Comparison of ENCODE assay signal across 22 cellular contexts in the genomic region with DNA sequence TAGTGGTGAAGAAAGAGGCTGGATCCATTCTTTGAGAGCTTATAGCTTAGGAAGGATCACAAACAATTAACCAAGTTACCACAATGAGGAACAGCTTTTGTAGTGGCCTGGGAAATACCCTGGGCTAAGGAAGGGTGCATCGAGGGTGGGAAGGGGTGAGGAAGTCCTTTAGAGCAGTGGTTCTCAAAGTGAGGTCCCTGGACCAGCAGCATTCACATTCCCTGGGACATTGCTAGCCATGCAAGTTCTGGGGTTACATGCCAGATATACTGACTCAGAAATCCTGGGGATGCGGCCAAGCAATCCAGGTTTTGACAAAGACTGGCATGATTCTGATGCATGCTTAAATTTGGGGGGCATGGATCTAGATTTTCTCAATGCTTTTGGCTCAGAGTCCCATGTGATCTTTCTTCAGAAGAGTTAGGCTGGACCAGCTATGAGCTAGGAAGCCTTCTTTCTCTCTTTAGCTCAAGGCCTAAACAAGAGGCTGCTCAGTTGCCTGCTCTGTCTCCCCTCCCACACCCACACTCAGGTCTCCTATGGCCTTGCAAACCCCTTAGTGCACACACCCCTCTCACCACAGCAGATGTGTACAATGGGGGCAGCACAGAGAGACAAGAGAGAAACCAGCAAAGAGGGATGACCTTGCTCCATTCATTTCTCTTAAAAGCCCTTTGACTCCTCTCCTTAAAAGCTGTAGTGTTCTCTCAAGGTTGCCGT. TPM values are rescaled to one million over a fixed set of nuclear protein-coding genes. Genes with fewer than 3 reads are reported as not detected.
DNase-seq lines count a peak whose midpoint lies in the region; ATAC-seq and TF ChIP-seq lines count a peak whose summit lies in the region.
"Had no signal": no experiment of that assay in that cellular context is flagged by ENCODE, and none has a peak within 500 bp of the region (broad histone marks: within the 10 kb centered on the region; RNA-seq: fewer than 3 reads in every experiment).

No MANE protein-coding gene starts in this region.

- no peak overlapping the region for H3K4me3 Mint-ChIP-seq in activated naive CD8-positive, alpha-beta T cell treated with anti-CD3 and anti-CD28 coated beads, Interleukin-2, amount 10 ng/mL, durations not matched to agents 7 days and 5 days
- H3K4me3 Mint-ChIP-seq in activated naive CD8-positive, alpha-beta T cell treated with anti-CD3 and anti-CD28 coated beads for 36 hours: no peak overlapping the region
- H3K4me3 Mint-ChIP-seq in stimulated activated effector memory CD8-positive, alpha-beta T cell treated with anti-CD3 and anti-CD28 coated beads, Interleukin-12 subunit alpha, Interleukin-12 subunit beta, amount 100 ng/mL, for 72 hours: no peak overlapping the region
- no peak overlapping the region for H3K4me3 Mint-ChIP-seq in activated CD4-positive, alpha-beta memory T cell treated with anti-CD3 and anti-CD28 coated beads for 36 hours
- H3K4me3 Mint-ChIP-seq in glutamatergic neuron (ENCODE audit: unreplicated experiment): no peak overlapping the region

- peaks cover 32% of the 10 kb centered on the region for H3K36me3 Mint-ChIP-seq in activated naive CD8-positive, alpha-beta T cell treated with anti-CD3 and anti-CD28 coated beads, Interleukin-2, amount 10 ng/mL, durations not matched to agents 7 days and 5 days
- no peaks in the 10 kb centered on the region for H3K36me3 Mint-ChIP-seq in activated naive CD8-positive, alpha-beta T cell treated with anti-CD3 and anti-CD28 coated beads for 36 hours
- H3K36me3 Mint-ChIP-seq in stimulated activated effector memory CD8-positive, alpha-beta T cell treated with anti-CD3 and anti-CD28 coated beads, Interleukin-12 subunit alpha, Interleukin-12 subunit beta, amount 100 ng/mL, for 72 hours: peaks cover 8% of the 10 kb centered on the region
- H3K36me3 Mint-ChIP-seq in activated CD4-positive, alpha-beta memory T cell treated with anti-CD3 and anti-CD28 coated beads for 36 hours: no peaks in the 10 kb centered on the region
- H3K36me3 Mint-ChIP-seq in glutamatergic neuron (ENCODE audit: unreplicated experiment): no peaks in the 10 kb centered on the region
- H3K36me3 Mint-ChIP-seq: CD4-positive, alpha-beta memory T cell had no signal

- POLR2A ChIA-PET in activated naive CD8-positive, alpha-beta T cell treated with anti-CD3 and anti-CD28 coated beads, Interleukin-2, amount 10 ng/mL, durations not matched to agents 7 days and 5 days (lab: Charles Lee): interaction anchor here (0.8 to 6.6 kb wide), 6 partner anchors 105 to 263 kb away, joined by 3 to 83 read pairs (median 4); partner anchors contain the start of gene CCR5
- POLR2A ChIA-PET in activated CD4-positive, alpha-beta memory T cell treated with anti-CD3 and anti-CD28 coated beads for 36 hours (lab: Charles Lee): no interaction called here

- no peak for DNase-seq in activated naive CD8-positive, alpha-beta T cell treated with anti-CD3 and anti-CD28 coated beads, Interleukin-2, amount 10 ng/mL, durations not matched to agents 7 days and 5 days
- no peak for DNase-seq in activated naive CD8-positive, alpha-beta T cell treated with anti-CD3 and anti-CD28 coated beads for 36 hours
- DNase-seq in MV-4-11 (lab: John Stamatoyannopoulos, UW) (peak; percentile 55), fibroblast of gingiva (ENCODE audit: low read depth) (peak; percentile 32), glutamatergic neuron (no peak), NCI-H345 treated with DMSO at 0.1 percent for 48 hours (lab: John Stamatoyannopoulos, UW; ENCODE audit: unreplicated experiment) (no peak)
- DNase-seq in stimulated activated effector memory CD8-positive, alpha-beta T cell treated with anti-CD3 and anti-CD28 coated beads, Interleukin-12 subunit alpha, Interleukin-12 subunit beta, amount 100 ng/mL, for 72 hours (ENCODE audit: low spot score in 2 of 2): no peak
- DNase-seq in activated CD4-positive, alpha-beta memory T cell treated with anti-CD3 and anti-CD28 coated beads for 36 hours: no peak
- DNase-seq: activated CD4-positive, CD25-positive, alpha-beta regulatory T cell treated with anti-CD3 and anti-CD28 coated beads, Interleukin-2, amount 50 U/mL, for 72 hours; activated effector memory CD4-positive, alpha-beta T cell treated with Interleukin-2 at 50 U/mL for 16 hours; adrenal gland; CD4-positive, alpha-beta memory T cell; DMS79; left ventricle myocardium inferior; NCI-H2227 treated with DMSO at 0.1 percent for 48 hours; PC-9; T1000 had no signal

- intact Hi-C loops in activated CD4-positive, alpha-beta memory T cell treated with anti-CD3 and anti-CD28 coated beads for 36 hours (cut with micrococcal nuclease): loop anchor here (2.0 to 5.0 kb wide), 2 partner anchors 57 to 113 kb away; no protein-coding TSS in a partner anchor

- H3K9me3 Mint-ChIP-seq in activated naive CD8-positive, alpha-beta T cell treated with anti-CD3 and anti-CD28 coated beads, Interleukin-2, amount 10 ng/mL, durations not matched to agents 7 days and 5 days: no peaks in the 10 kb centered on the region
- no peaks in the 10 kb centered on the region for H3K9me3 Mint-ChIP-seq in activated naive CD8-positive, alpha-beta T cell treated with anti-CD3 and anti-CD28 coated beads for 36 hours
- H3K9me3 Mint-ChIP-seq in stimulated activated effector memory CD8-positive, alpha-beta T cell treated with anti-CD3 and anti-CD28 coated beads, Interleukin-12 subunit alpha, Interleukin-12 subunit beta, amount 100 ng/mL, for 72 hours: no peaks in the 10 kb centered on the region
- no peaks in the 10 kb centered on the region for H3K9me3 Mint-ChIP-seq in activated CD4-positive, alpha-beta memory T cell treated with anti-CD3 and anti-CD28 coated beads for 36 hours
- H3K9me3 Mint-ChIP-seq in glutamatergic neuron (ENCODE audit: unreplicated experiment): no peaks in the 10 kb centered on the region
- H3K9me3 Mint-ChIP-seq: CD4-positive, alpha-beta memory T cell had no signal

- H3K4me1 Mint-ChIP-seq in activated naive CD8-positive, alpha-beta T cell treated with anti-CD3 and anti-CD28 coated beads, Interleukin-2, amount 10 ng/mL, durations not matched to agents 7 days and 5 days: peaks cover 40% of the 10 kb centered on the region
- peaks cover 17% of the 10 kb centered on the region for H3K4me1 Mint-ChIP-seq in activated naive CD8-positive, alpha-beta T cell treated with anti-CD3 and anti-CD28 coated beads for 36 hours
- peaks cover 56% of the 10 kb centered on the region for H3K4me1 Mint-ChIP-seq in stimulated activated effector memory CD8-positive, alpha-beta T cell treated with anti-CD3 and anti-CD28 coated beads, Interleukin-12 subunit alpha, Interleukin-12 subunit beta, amount 100 ng/mL, for 72 hours
- H3K4me1 Mint-ChIP-seq in activated CD4-positive, alpha-beta memory T cell treated with anti-CD3 and anti-CD28 coated beads for 36 hours (ENCODE audit: low read depth): peaks cover 17% of the 10 kb centered on the region
- H3K4me1 Mint-ChIP-seq in glutamatergic neuron (ENCODE audit: low read depth, unreplicated experiment): no peaks in the 10 kb centered on the region

- ATAC-seq in activated naive CD8-positive, alpha-beta T cell treated with anti-CD3 and anti-CD28 coated beads, Interleukin-2, amount 10 ng/mL, durations not matched to agents 7 days and 5 days (ENCODE audit: low read depth): no peak
- no peak for ATAC-seq in stimulated activated effector memory CD8-positive, alpha-beta T cell treated with anti-CD3 and anti-CD28 coated beads, Interleukin-12 subunit alpha, Interleukin-12 subunit beta, amount 100 ng/mL, for 72 hours

- TF ChIP-seq CTCF in glutamatergic neuron (IDR thresholded peaks at IDR 0.05; ENCODE audit: partially characterized antibody, unreplicated experiment): no peak

- no peaks in the 10 kb centered on the region for H3K27me3 Mint-ChIP-seq in activated naive CD8-positive, alpha-beta T cell treated with anti-CD3 and anti-CD28 coated beads, Interleukin-2, amount 10 ng/mL, durations not matched to agents 7 days and 5 days
- H3K27me3 Mint-ChIP-seq in activated naive CD8-positive, alpha-beta T cell treated with anti-CD3 and anti-CD28 coated beads for 36 hours: no peaks in the 10 kb centered on the region
- H3K27me3 Mint-ChIP-seq in activated CD4-positive, alpha-beta memory T cell treated with anti-CD3 and anti-CD28 coated beads for 36 hours: peaks cover 1% of the 10 kb centered on the region
- H3K27me3 Mint-ChIP-seq in glutamatergic neuron (ENCODE audit: unreplicated experiment): no peaks in the 10 kb centered on the region
- H3K27me3 Mint-ChIP-seq: CD4-positive, alpha-beta memory T cell had no signal

- CTCF ChIA-PET in activated CD4-positive, alpha-beta memory T cell treated with anti-CD3 and anti-CD28 coated beads for 36 hours (lab: Charles Lee): interaction anchor here (0.7 to 3.9 kb wide), 6 partner anchors 67 to 168 kb away, joined by 3 to 19 read pairs (median 4); partner anchors contain the start of gene CCR5

- peak overlapping the region; percentile 91 for H3K27ac Mint-ChIP-seq in activated naive CD8-positive, alpha-beta T cell treated with anti-CD3 and anti-CD28 coated beads, Interleukin-2, amount 10 ng/mL, durations not matched to agents 7 days and 5 days
- H3K27ac Mint-ChIP-seq in activated naive CD8-positive, alpha-beta T cell treated with anti-CD3 and anti-CD28 coated beads for 36 hours: no peak overlapping the region
- H3K27ac Mint-ChIP-seq in stimulated activated effector memory CD8-positive, alpha-beta T cell treated with anti-CD3 and anti-CD28 coated beads, Interleukin-12 subunit alpha, Interleukin-12 subunit beta, amount 100 ng/mL, for 72 hours: peak overlapping the region; percentile 91
- H3K27ac Mint-ChIP-seq in activated CD4-positive, alpha-beta memory T cell treated with anti-CD3 and anti-CD28 coated beads for 36 hours: no peak overlapping the region
- H3K27ac Mint-ChIP-seq in glutamatergic neuron (ENCODE audit: unreplicated experiment): no peak overlapping the region

RNA-seq across cellular contexts. Expression of gene CCR1, which starts 1.8 kb away (rescaled TPM):
- 10 to 100 TPM; 58.6 to 63.9 TPM for total RNA-seq in activated naive CD8-positive, alpha-beta T cell treated with anti-CD3 and anti-CD28 coated beads, Interleukin-2, amount 10 ng/mL, durations not matched to agents 7 days and 5 days
- total RNA-seq in activated naive CD8-positive, alpha-beta T cell treated with anti-CD3 and anti-CD28 coated beads for 36 hours: under 1 TPM in 1 of 2 experiments, not detected in 1; 0.14 TPM
- total RNA-seq in activated CD4-positive, alpha-beta memory T cell treated with anti-CD3 and anti-CD28 coated beads for 36 hours: 1 to 10 TPM in 1 of 2 experiments, under 1 TPM in 1; 0.80 to 1.3 TPM
- total RNA-seq in glutamatergic neuron (ENCODE audit: unreplicated experiment): not detected
- total RNA-seq: cardiac muscle cell had no signal

RNA-seq across cellular contexts. Expression of gene CCR3, which starts 32.3 kb away (rescaled TPM):
- total RNA-seq in activated naive CD8-positive, alpha-beta T cell treated with anti-CD3 and anti-CD28 coated beads, Interleukin-2, amount 10 ng/mL, durations not matched to agents 7 days and 5 days: 1 to 10 TPM; 1.3 to 1.9 TPM
- total RNA-seq in activated naive CD8-positive, alpha-beta T cell treated with anti-CD3 and anti-CD28 coated beads for 36 hours: not detected
- not detected for total RNA-seq in activated CD4-positive, alpha-beta memory T cell treated with anti-CD3 and anti-CD28 coated beads for 36 hours
- not detected for total RNA-seq in glutamatergic neuron (ENCODE audit: unreplicated experiment)
- total RNA-seq: adrenal gland, cardiac muscle cell, HT1080, left ventricle myocardium inferior, mucosa of gallbladder, SK-MEL-5, temporal lobe had no signal

Comparison
In these comparisons a context has a peak if more than half of its experiments do, and no peak if none do; other contexts are left out.
1. H3K27ac Mint-ChIP-seq: peak in activated naive CD8-positive, alpha-beta T cell treated with anti-CD3 and anti-CD28 coated beads, Interleukin-2, amount 10 ng/mL, durations not matched to agents 7 days and 5 days (single experiment) and stimulated activated effector memory CD8-positive, alpha-beta T cell treated with anti-CD3 and anti-CD28 coated beads, Interleukin-12 subunit alpha, Interleukin-12 subunit beta, amount 100 ng/mL, for 72 hours (single experiment); none in activated naive CD8-positive, alpha-beta T cell treated with anti-CD3 and anti-CD28 coated beads for 36 hours (single experiment), activated CD4-positive, alpha-beta memory T cell treated with anti-CD3 and anti-CD28 coated beads for 36 hours (single experiment) and glutamatergic neuron (single experiment).
2. RNA of gene CCR1, which starts 1.8 kb away (total RNA-seq): 58.6 to 63.9 TPM in activated naive CD8-positive, alpha-beta T cell treated with anti-CD3 and anti-CD28 coated beads, Interleukin-2, amount 10 ng/mL, durations not matched to agents 7 days and 5 days; 0.80 to 1.3 TPM in activated CD4-positive, alpha-beta memory T cell treated with anti-CD3 and anti-CD28 coated beads for 36 hours, 0.14 TPM in activated naive CD8-positive, alpha-beta T cell treated with anti-CD3 and anti-CD28 coated beads for 36 hours and not detected in glutamatergic neuron (single experiment); every median in the first group is over 10 times any median in the second.
3. DNase-seq: peak in MV-4-11 (single experiment) and fibroblast of gingiva (single experiment); none in activated naive CD8-positive, alpha-beta T cell treated with anti-CD3 and anti-CD28 coated beads, Interleukin-2, amount 10 ng/mL, durations not matched to agents 7 days and 5 days (single experiment), activated naive CD8-positive, alpha-beta T cell treated with anti-CD3 and anti-CD28 coated beads for 36 hours (single experiment), stimulated activated effector memory CD8-positive, alpha-beta T cell treated with anti-CD3 and anti-CD28 coated beads, Interleukin-12 subunit alpha, Interleukin-12 subunit beta, amount 100 ng/mL, for 72 hours (0 of 2), activated CD4-positive, alpha-beta memory T cell treated with anti-CD3 and anti-CD28 coated beads for 36 hours (single experiment), glutamatergic neuron (single experiment) and NCI-H345 treated with DMSO at 0.1 percent for 48 hours (single experiment).